In the genomic region with DNA sequence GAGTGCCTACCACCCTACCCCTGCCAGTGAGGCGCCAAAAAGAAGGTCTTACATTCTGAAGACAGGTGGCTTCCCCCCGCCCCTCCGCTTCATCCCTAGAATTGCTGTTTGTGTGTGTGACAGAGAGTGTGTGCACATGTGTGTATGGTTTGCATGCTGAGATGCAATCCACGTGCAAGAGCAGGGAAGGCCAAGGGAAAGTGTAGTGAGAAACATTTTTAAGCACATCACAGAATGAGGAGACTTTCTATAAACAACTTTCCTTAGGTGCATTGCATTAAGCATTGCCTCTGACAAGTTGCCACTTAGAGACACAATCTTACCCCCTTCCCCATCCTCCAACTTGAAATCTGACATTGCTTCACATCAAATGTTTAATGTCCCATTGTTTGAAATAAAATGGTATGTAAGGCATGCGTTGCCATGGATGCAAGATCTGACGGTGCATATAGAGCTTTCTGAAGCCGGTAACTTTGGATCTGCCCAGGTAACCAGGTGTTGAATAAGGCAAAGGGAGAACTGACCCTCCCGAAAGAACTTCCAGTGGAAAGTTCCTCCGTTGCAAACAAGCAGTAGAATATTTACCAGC, we compare ENCODE assay signal across 17 cellular contexts. TPM values are rescaled to one million over a fixed set of nuclear protein-coding genes. Genes with fewer than 3 reads are reported as not detected.
DNase-seq lines count a peak whose midpoint lies in the region; ATAC-seq and TF ChIP-seq lines count a peak whose summit lies in the region.
"Had no signal": no experiment of that assay in that cellular context is flagged by ENCODE, and none has a peak within 500 bp of the region (broad histone marks: within the 10 kb centered on the region; RNA-seq: fewer than 3 reads in every experiment).

No MANE protein-coding gene starts in this region.

- no peaks in the 10 kb centered on the region for H3K36me3 ChIP-seq in mammary epithelial cell (ENCODE audit: insufficient read depth, low read length)
- H3K36me3 ChIP-seq: HAP-1 had no signal

- no peak for ATAC-seq in GM18517 (IDR thresholded peaks at IDR 0.05; ENCODE audit: unreplicated experiment)
- ATAC-seq: K562 had no signal

- intact Hi-C loops in mammary epithelial cell (cut with micrococcal nuclease), result no loop called here
- intact Hi-C loops in MCF 10A (cut with micrococcal nuclease), result no loop called here

- no peaks in the 10 kb centered on the region for H3K36me3 Mint-ChIP-seq in MCF 10A (ENCODE audit: insufficient read depth, unreplicated experiment)
- H3K36me3 Mint-ChIP-seq in type B pancreatic cell, result no peaks in the 10 kb centered on the region
- H3K36me3 Mint-ChIP-seq: CD14-positive monocyte had no signal

- no peaks in the 10 kb centered on the region for H4K20me1 ChIP-seq in mammary epithelial cell (ENCODE audit: insufficient read depth, low read length)

- peak overlapping the region; percentile 21 for H2AFZ ChIP-seq in mammary epithelial cell (ENCODE audit: low read depth, low read length)

- H3K4me3 Mint-ChIP-seq in MCF 10A (ENCODE audit: unreplicated experiment) (no peak overlapping the region), type B pancreatic cell (peak overlapping the region; percentile 9)
- H3K4me3 Mint-ChIP-seq: CD14-positive monocyte had no signal

- H3K27ac ChIP-seq in mammary epithelial cell (ENCODE audit: insufficient read depth, low read depth, low read length), result no peak overlapping the region

- in situ Hi-C loops in mammary epithelial cell (cut with MboI; ENCODE audit: low sequenced_read_pairs in 2 of 2), result no loop called here

- TF ChIP-seq CTCF in mammary epithelial cell (conservative IDR thresholded peaks at IDR 0.05 in 1 of 2, IDR thresholded peaks at IDR 0.05 in 1 of 2; ENCODE audit: extremely low read depth in 1 of 2, insufficient read depth in 1 of 2, low read depth in 1 of 2, low read length in 2 of 2), result no peak
- TF ChIP-seq CTCF in MCF 10A (IDR thresholded peaks at IDR 0.05; ENCODE audit: unreplicated experiment), result no peak
- no peak for TF ChIP-seq CTCF in type B pancreatic cell (conservative IDR thresholded peaks at IDR 0.05)
- TF ChIP-seq CTCF in GM10248 (IDR thresholded peaks at IDR 0.05; ENCODE audit: control extremely low read depth, extremely low read depth, low read depth, missing control alignments), result no peak

- H3K79me2 ChIP-seq in mammary epithelial cell (ENCODE audit: insufficient read depth, low read length), result no peaks in the 10 kb centered on the region

- peaks cover 6% of the 10 kb centered on the region for H3K4me1 ChIP-seq in mammary epithelial cell (ENCODE audit: insufficient read depth, low read length)
- H3K4me1 ChIP-seq: HAP-1 had no signal

- BruUV-seq in mammary epithelial cell (replicated peaks; lab: Mats Ljungman, UMichigan), result no TSS peak
- BruUV-seq in MCF 10A (replicated peaks; lab: Mats Ljungman, UMichigan), result no TSS peak

- H3K27ac Mint-ChIP-seq in MCF 10A (ENCODE audit: low read depth, unreplicated experiment), result no peak overlapping the region
- H3K27ac Mint-ChIP-seq in type B pancreatic cell, result no peak overlapping the region
- H3K27ac Mint-ChIP-seq: CD14-positive monocyte had no signal

- no peak overlapping the region for H3K4me3 ChIP-seq in mammary epithelial cell (replicated peaks in 1 of 3; ENCODE audit: insufficient read depth in 1 of 3, low read depth in 2 of 3, low read length in 3 of 3)
- H3K4me3 ChIP-seq: HAP-1, K562 had no signal

- CTCF ChIA-PET in mammary epithelial cell (lab: Charles Lee; ENCODE audit: low non-redundant PET) (no interaction called here), MCF 10A (lab: Yijun Ruan, JAX) (no interaction called here), GM10248 (lab: Yijun Ruan, JAX) (no interaction called here)

- H3K9me3 Mint-ChIP-seq in MCF 10A (ENCODE audit: unreplicated experiment), result no peaks in the 10 kb centered on the region
- no peaks in the 10 kb centered on the region for H3K9me3 Mint-ChIP-seq in type B pancreatic cell
- H3K9me3 Mint-ChIP-seq: CD14-positive monocyte had no signal

- H3K9ac ChIP-seq in mammary epithelial cell (ENCODE audit: insufficient read depth, low read length), result no peak overlapping the region

- H3K4me1 Mint-ChIP-seq in MCF 10A (ENCODE audit: insufficient read depth, unreplicated experiment), result no peaks in the 10 kb centered on the region
- H3K4me1 Mint-ChIP-seq in type B pancreatic cell (ENCODE audit: unreplicated experiment), result peaks cover 17% of the 10 kb centered on the region
- H3K4me1 Mint-ChIP-seq: CD14-positive monocyte had no signal

- no peaks in the 10 kb centered on the region for H3K27me3 Mint-ChIP-seq in MCF 10A (ENCODE audit: insufficient read depth, unreplicated experiment)
- H3K27me3 Mint-ChIP-seq in type B pancreatic cell, result no peaks in the 10 kb centered on the region

- dilution Hi-C loops in mammary epithelial cell (cut with HindIII; ENCODE audit: low sequenced_read_pairs), result loop anchor here (25.0 kb wide), 1 partner anchor 623 kb away; no protein-coding TSS in a partner anchor

- no peaks in the 10 kb centered on the region for H3K27me3 ChIP-seq in mammary epithelial cell (ENCODE audit: insufficient read depth, low read length)

- no peaks in the 10 kb centered on the region for H3K9me3 ChIP-seq in mammary epithelial cell (replicated peaks; ENCODE audit: insufficient read depth, low read length)
- H3K9me3 ChIP-seq: Caco-2, HAP-1 had no signal

- no peak overlapping the region for H3K4me2 ChIP-seq in mammary epithelial cell (ENCODE audit: insufficient read depth, low read depth, low read length)

- POLR2A ChIA-PET in MCF 10A (lab: Yijun Ruan, JAX) (interaction anchor here (0.9 kb wide), 1 partner anchor 22 kb away, joined by 3 read pairs; no protein-coding TSS in a partner anchor), GM10248 (lab: Yijun Ruan, JAX) (no interaction called here)

- no peak for DNase-seq in mammary epithelial cell
- DNase-seq in MCF 10A (ENCODE audit: unreplicated experiment), result no peak
- DNase-seq in NCI-H748 (lab: John Stamatoyannopoulos, UW; ENCODE audit: unreplicated experiment), result peak; percentile 87
- peak; percentile 31 for DNase-seq in iPS-NIHi11 (ENCODE audit: low spot score)
- DNase-seq in type B pancreatic cell (ENCODE audit: extremely low spot score, unreplicated experiment), result no peak
- DNase-seq in GM10248 (ENCODE audit: extremely low spot score), result no peak
- no peak for DNase-seq in activated CD4-positive, alpha-beta T cell treated with anti-CD3 and anti-CD28 coated beads for 4 hours
- DNase-seq: ACHN, AML-193, MV-4-11, NCI-H1436, NCI-H2081 treated with DMSO at 0.1 percent for 48 hours had no signal

- WGBS in mammary epithelial cell (ENCODE audit: low coverage, missing lambda C conversion rate), result 72% methylated on average over 9 of the region's 9 CpGs

RNA-seq across cellular contexts. Expression of a gene that starts 21.4 kb away (rescaled TPM):
- total RNA-seq in mammary epithelial cell (10 to 100 TPM; 38.5 to 53.8 TPM), MCF 10A (2022) (33.3 and 53.7 TPM in 2 replicates), type B pancreatic cell (ENCODE audit: low replicate concordance) (7.8 and 38.8 TPM in 2 replicates)
- polyA plus RNA-seq in mammary epithelial cell, result 20.4 TPM
- polyA minus RNA-seq in mammary epithelial cell, result 12.6 TPM
- polyA plus RNA-seq: CD14-positive monocyte had no signal

RNA-seq across cellular contexts. Expression of a gene that starts 22.9 kb away (rescaled TPM):
- total RNA-seq in mammary epithelial cell (10 to 100 TPM; 27.7 to 55.7 TPM), MCF 10A (2022) (98.5 and 103 TPM in 2 replicates), type B pancreatic cell (ENCODE audit: low replicate concordance) (46.0 and 70.6 TPM in 2 replicates)
- polyA plus RNA-seq in mammary epithelial cell, result 46.0 TPM
- polyA minus RNA-seq in mammary epithelial cell, result 211 TPM

Comparison
In these comparisons a context has a peak if more than half of its experiments do, and no peak if none do; other contexts are left out.
1. DNase-seq: peak in NCI-H748 (single experiment) and iPS-NIHi11 (single experiment); none in mammary epithelial cell (single experiment), MCF 10A (single experiment), type B pancreatic cell (single experiment), GM10248 (single experiment) and activated CD4-positive, alpha-beta T cell treated with anti-CD3 and anti-CD28 coated beads for 4 hours (0 of 2).